In the genomic region with DNA sequence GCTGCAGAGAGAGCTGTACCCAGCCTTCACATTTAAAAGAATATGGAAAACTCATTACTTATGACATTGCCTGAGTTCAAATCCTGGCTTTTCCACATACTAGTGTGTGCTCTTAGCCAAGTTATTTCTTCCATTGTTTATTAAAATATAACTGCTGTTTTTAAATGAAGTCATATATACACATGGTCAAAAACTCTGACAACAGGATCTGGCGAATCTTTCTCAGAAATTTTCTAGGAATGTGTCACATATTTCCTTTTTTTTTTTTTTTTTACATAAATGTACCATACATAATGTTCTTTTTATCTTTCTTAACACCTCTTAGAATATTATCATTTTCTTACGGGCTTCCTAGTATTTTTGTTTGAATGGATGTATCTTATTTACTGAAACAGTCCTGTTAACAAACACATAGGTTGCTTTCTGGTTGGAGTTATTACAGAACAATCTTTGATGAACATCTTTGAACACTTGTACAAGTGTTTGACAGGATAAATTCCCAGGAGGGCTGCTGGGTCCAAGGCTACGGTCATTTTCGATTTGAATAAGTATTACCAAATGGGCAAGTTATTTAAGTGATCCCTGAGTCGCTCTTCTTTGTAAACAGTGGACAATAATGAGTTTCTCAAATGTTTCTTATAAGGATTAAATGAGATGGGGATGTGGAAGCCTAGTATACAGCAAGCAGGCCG, we compare ENCODE assay signal across 13 cellular contexts. TPM values are rescaled to one million over a fixed set of nuclear protein-coding genes. Genes with fewer than 3 reads are reported as not detected.
DNase-seq lines count a peak whose midpoint lies in the region; ATAC-seq, FAIRE-seq and TF ChIP-seq lines count a peak whose summit lies in the region.
"Had no signal": no experiment of that assay in that cellular context is flagged by ENCODE, and none has a peak within 500 bp of the region (broad histone marks: within the 10 kb centered on the region; RNA-seq: fewer than 3 reads in every experiment).

No MANE protein-coding gene starts in this region.

- no peaks in the 10 kb centered on the region for H3K9me3 Mint-ChIP-seq in stimulated activated naive CD8-positive, alpha-beta T cell treated with anti-CD3 and anti-CD28 coated beads, Interleukin-15, Interleukin-2, amounts not matched to agents 100 ng/mL and 50 ng/mL, for 24 hours
- peaks cover 5% of the 10 kb centered on the region for H3K9me3 Mint-ChIP-seq in activated T-helper 2 cell treated with anti-CD3 and anti-CD28 coated beads, Interferon-gamma antibody, Interleukin-2, Interleukin-4, amounts not matched to agents 10 μg/mL and 5 μg/mL and 100 μg/mL, durations not matched to agents 14 hours and 24 hours and 36 hours
- H3K9me3 Mint-ChIP-seq in immature natural killer cell = no peaks in the 10 kb centered on the region

- no peak for TF ChIP-seq POLR2A in vagina (IDR thresholded peaks at IDR 0.05)

- no peaks in the 10 kb centered on the region for H3K27me3 Mint-ChIP-seq in stimulated activated naive CD8-positive, alpha-beta T cell treated with anti-CD3 and anti-CD28 coated beads, Interleukin-15, Interleukin-2, amounts not matched to agents 100 ng/mL and 50 ng/mL, for 24 hours
- H3K27me3 Mint-ChIP-seq in activated T-helper 2 cell treated with anti-CD3 and anti-CD28 coated beads, Interferon-gamma antibody, Interleukin-2, Interleukin-4, amounts not matched to agents 10 μg/mL and 5 μg/mL and 100 μg/mL, durations not matched to agents 14 hours and 24 hours and 36 hours (ENCODE audit: low read depth) = peaks cover 46% of the 10 kb centered on the region
- H3K27me3 Mint-ChIP-seq in immature natural killer cell (ENCODE audit: low read depth in 3 of 3) = peaks cover 2 to 18% (median 13%) of the 10 kb centered on the region in 3 donors

- FAIRE-seq in frontal cortex (lab: Jason Lieb, UNC) = no peak
- FAIRE-seq: RCC 7860 had no signal

- no peak for DNase-seq in stimulated activated naive CD8-positive, alpha-beta T cell treated with anti-CD3 and anti-CD28 coated beads, Interleukin-15, Interleukin-2, amounts not matched to agents 100 U/mL and 50 U/mL, for 24 hours
- no peak for DNase-seq in activated T-helper 2 cell treated with anti-CD3 and anti-CD28 coated beads, Interferon-gamma antibody, Interleukin-2, Interleukin-4, amounts not matched to agents 10 μg/mL and 5 μg/mL and 100 μg/mL, durations not matched to agents 14 hours and 24 hours and 36 hours (ENCODE audit: low spot score)
- no peak for DNase-seq in immature natural killer cell
- DNase-seq in vagina (ENCODE audit: extremely low spot score in 2 of 2) = no peak
- no peak for DNase-seq in frontal cortex (ENCODE audit: low spot score in 2 of 2)
- no peak for DNase-seq in NCI-H1092 treated with DMSO at 0.1 percent for 48 hours (lab: John Stamatoyannopoulos, UW)
- DNase-seq: NCI-H1417; NCI-H510A treated with DMSO at 0.1 percent for 48 hours; stimulated activated CD4-positive, alpha-beta T cell treated with anti-CD3 and anti-CD28 coated beads, Interleukin-2, amount 100 ng/mL, for 48 hours had no signal

- peak overlapping the region; percentile 99 for H3K27ac ChIP-seq in vagina
- H3K27ac ChIP-seq: BLaER1 had no signal

- H3K27me3 ChIP-seq in vagina = no peaks in the 10 kb centered on the region

- H3K4me1 ChIP-seq in vagina = peaks cover 27% of the 10 kb centered on the region

- no peaks in the 10 kb centered on the region for H3K9me3 ChIP-seq in vagina

- intact Hi-C loops in activated T-helper 2 cell treated with anti-CD3 and anti-CD28 coated beads, Interferon-gamma antibody, Interleukin-2, Interleukin-4, amounts not matched to agents 10 μg/mL and 5 μg/mL and 100 μg/mL, durations not matched to agents 14 hours and 24 hours and 36 hours (cut with micrococcal nuclease) = loop anchor here (5.0 to 10.0 kb wide), 2 partner anchors 141 to 357 kb away; no protein-coding TSS in a partner anchor
- intact Hi-C loops in vagina (cut with DNase I) = no loop called here

- no peak for TF ChIP-seq CTCF in vagina (IDR thresholded peaks at IDR 0.05)

- peak overlapping the region; percentile 74 for H3K4me3 Mint-ChIP-seq in stimulated activated naive CD8-positive, alpha-beta T cell treated with anti-CD3 and anti-CD28 coated beads, Interleukin-15, Interleukin-2, amounts not matched to agents 100 ng/mL and 50 ng/mL, for 24 hours
- H3K4me3 Mint-ChIP-seq in activated T-helper 2 cell treated with anti-CD3 and anti-CD28 coated beads, Interferon-gamma antibody, Interleukin-2, Interleukin-4, amounts not matched to agents 10 μg/mL and 5 μg/mL and 100 μg/mL, durations not matched to agents 14 hours and 24 hours and 36 hours (ENCODE audit: low read depth) = peak overlapping the region; percentile 58
- H3K4me3 Mint-ChIP-seq in immature natural killer cell = peak overlapping the region; percentile 65 to 82 (median 78)

- H3K4me3 ChIP-seq in vagina = no peak overlapping the region

- ATAC-seq in stimulated activated naive CD8-positive, alpha-beta T cell treated with anti-CD3 and anti-CD28 coated beads, Interleukin-15, Interleukin-2, amounts not matched to agents 100 U/mL and 50 U/mL, for 24 hours = no peak
- ATAC-seq in GM19023 (IDR thresholded peaks at IDR 0.05; ENCODE audit: unreplicated experiment) = no peak

- peaks cover 18% of the 10 kb centered on the region for H3K36me3 Mint-ChIP-seq in stimulated activated naive CD8-positive, alpha-beta T cell treated with anti-CD3 and anti-CD28 coated beads, Interleukin-15, Interleukin-2, amounts not matched to agents 100 ng/mL and 50 ng/mL, for 24 hours (ENCODE audit: low read depth)
- peaks cover 18% of the 10 kb centered on the region for H3K36me3 Mint-ChIP-seq in activated T-helper 2 cell treated with anti-CD3 and anti-CD28 coated beads, Interferon-gamma antibody, Interleukin-2, Interleukin-4, amounts not matched to agents 10 μg/mL and 5 μg/mL and 100 μg/mL, durations not matched to agents 14 hours and 24 hours and 36 hours (ENCODE audit: low read depth)
- H3K36me3 Mint-ChIP-seq in immature natural killer cell = no peaks in the 10 kb centered on the region

- no peak overlapping the region for H3K27ac Mint-ChIP-seq in stimulated activated naive CD8-positive, alpha-beta T cell treated with anti-CD3 and anti-CD28 coated beads, Interleukin-15, Interleukin-2, amounts not matched to agents 100 ng/mL and 50 ng/mL, for 24 hours
- H3K27ac Mint-ChIP-seq in activated T-helper 2 cell treated with anti-CD3 and anti-CD28 coated beads, Interferon-gamma antibody, Interleukin-2, Interleukin-4, amounts not matched to agents 10 μg/mL and 5 μg/mL and 100 μg/mL, durations not matched to agents 14 hours and 24 hours and 36 hours = peak overlapping the region; percentile 50
- peak overlapping the region in 2 of 6 donors; percentile 20 to 50 for H3K27ac Mint-ChIP-seq in immature natural killer cell

- H3K4me1 Mint-ChIP-seq in stimulated activated naive CD8-positive, alpha-beta T cell treated with anti-CD3 and anti-CD28 coated beads, Interleukin-15, Interleukin-2, amounts not matched to agents 100 ng/mL and 50 ng/mL, for 24 hours (ENCODE audit: low read depth) = peaks cover 42% of the 10 kb centered on the region
- peaks cover 28% of the 10 kb centered on the region for H3K4me1 Mint-ChIP-seq in activated T-helper 2 cell treated with anti-CD3 and anti-CD28 coated beads, Interferon-gamma antibody, Interleukin-2, Interleukin-4, amounts not matched to agents 10 μg/mL and 5 μg/mL and 100 μg/mL, durations not matched to agents 14 hours and 24 hours and 36 hours (ENCODE audit: low read depth)
- H3K4me1 Mint-ChIP-seq in immature natural killer cell = peaks cover 11 to 14% of the 10 kb centered on the region in 2 donors

- H3K36me3 ChIP-seq in vagina = no peaks in the 10 kb centered on the region
- H3K36me3 ChIP-seq: BLaER1 had no signal

RNA-seq across cellular contexts. Expression of gene SNX9, which starts 1.6 kb away (rescaled TPM):
- 55.3 and 55.6 TPM in 2 replicates for total RNA-seq in activated T-helper 2 cell treated with anti-CD3 and anti-CD28 coated beads, Interferon-gamma antibody, Interleukin-2, Interleukin-4, amounts not matched to agents 10 μg/mL and 5 μg/mL and 100 μg/mL, durations not matched to agents 14 hours and 24 hours and 36 hours
- 1 to 10 TPM; 3.4 to 6.7 (median 5.5) TPM for polyA plus RNA-seq in immature natural killer cell
- 61.4 TPM for total RNA-seq in vagina
- total RNA-seq in frontal cortex = 14.7 TPM
